Comparison of ENCODE assay signal across 12 cellular contexts in genomic region chr13:23956106-23956505, GRCh38. TPM values are rescaled to one million over a fixed set of nuclear protein-coding genes. Genes with fewer than 3 reads are reported as not detected.
DNase-seq lines count a peak whose midpoint lies in the region; ATAC-seq and TF ChIP-seq lines count a peak whose summit lies in the region.
"Had no signal": no experiment of that assay in that cellular context is flagged by ENCODE, and none has a peak within 500 bp of the region (broad histone marks: within the 10 kb centered on the region; RNA-seq: fewer than 3 reads in every experiment).

No MANE protein-coding gene starts in this region.

- no peak overlapping the region for H3K4me3 ChIP-seq in left lung
- H3K4me3 ChIP-seq: adrenal gland had no signal

- no peak overlapping the region for H3K27ac Mint-ChIP-seq in natural killer cell
- H3K27ac Mint-ChIP-seq: memory B cell had no signal

- ATAC-seq in GM18867 (IDR thresholded peaks at IDR 0.05; ENCODE audit: unreplicated experiment): peak; percentile 88
- ATAC-seq in HG03175 (IDR thresholded peaks at IDR 0.05; ENCODE audit: unreplicated experiment): peak; percentile 77
- peak in 2 of 3 donors; percentile 34 to 43 for ATAC-seq in natural killer cell
- ATAC-seq in left lung: no peak

- H3K4me1 Mint-ChIP-seq in natural killer cell: peaks cover 0 to 28% of the 10 kb centered on the region in 2 donors
- H3K4me1 Mint-ChIP-seq: memory B cell had no signal

- peaks cover 5 to 20% of the 10 kb centered on the region in 2 donors for H3K27me3 Mint-ChIP-seq in natural killer cell (ENCODE audit: low read depth in 2 of 2)

- no peak overlapping the region for H3K27ac ChIP-seq in left lung
- H3K27ac ChIP-seq: adrenal gland had no signal

- no peaks in the 10 kb centered on the region for H3K36me3 ChIP-seq in left lung
- H3K36me3 ChIP-seq: adrenal gland had no signal

- H3K4me3 Mint-ChIP-seq in natural killer cell: no peak overlapping the region
- H3K4me3 Mint-ChIP-seq: memory B cell had no signal

- H3K4me1 ChIP-seq in left lung: no peaks in the 10 kb centered on the region
- H3K4me1 ChIP-seq: adrenal gland had no signal

- intact Hi-C loops in natural killer cell (cut with micrococcal nuclease): no loop called here
- intact Hi-C loops in left lung (cut with DNase I): no loop called here
- intact Hi-C loops in posterior vena cava (cut with DNase I): no loop called here

- H3K36me3 Mint-ChIP-seq in natural killer cell: no peaks in the 10 kb centered on the region
- H3K36me3 Mint-ChIP-seq: memory B cell had no signal

- no peaks in the 10 kb centered on the region for H3K27me3 ChIP-seq in left lung
- H3K27me3 ChIP-seq: adrenal gland had no signal

- H3K9me3 ChIP-seq in left lung: no peaks in the 10 kb centered on the region
- H3K9me3 ChIP-seq: adrenal gland had no signal

- TF ChIP-seq CTCF in natural killer cell (IDR thresholded peaks at IDR 0.05) (no peak), left lung (IDR thresholded peaks at IDR 0.05) (no peak)

- no peaks in the 10 kb centered on the region for H3K9me3 Mint-ChIP-seq in natural killer cell
- H3K9me3 Mint-ChIP-seq: memory B cell had no signal

- peak; percentile 73 for DNase-seq in astrocyte of the hippocampus (ENCODE audit: low read depth, low spot score)
- no peak for DNase-seq in natural killer cell
- DNase-seq in NCI-H2107 treated with DMSO at 0.1 percent for 48 hours (lab: John Stamatoyannopoulos, UW; ENCODE audit: unreplicated experiment): no peak
- DNase-seq in left lung: no peak
- no peak for DNase-seq in posterior vena cava (ENCODE audit: low spot score)
- DNase-seq: adrenal gland, DMS79, KBM-7, retina had no signal

RNA-seq across cellular contexts. Expression of gene C1QTNF9B, which starts 58.8 kb away (rescaled TPM):
- total RNA-seq in natural killer cell (not detected), left lung (under 1 TPM in 1 of 2 donors, not detected in 1; 0.34 TPM), posterior vena cava (not detected)
- total RNA-seq: adrenal gland had no signal
